In genomic region chr12:57893460-57894353, GRCh38 we compare ENCODE assay signal across 8 cellular contexts. TPM values are rescaled to one million over a fixed set of nuclear protein-coding genes. Genes with fewer than 3 reads are reported as not detected.
DNase-seq lines count a peak whose midpoint lies in the region; ATAC-seq, FAIRE-seq and TF ChIP-seq lines count a peak whose summit lies in the region.

No MANE protein-coding gene starts in this region.

- no peaks in the 10 kb centered on the region for H3K27me3 ChIP-seq in adipocyte (replicated peaks; ENCODE audit: control insufficient read depth, insufficient read depth, low read length)

- ATAC-seq in Right ventricle myocardium inferior (peak; percentile 83), GM21723 (IDR thresholded peaks at IDR 0.05; ENCODE audit: unreplicated experiment) (no peak), GM18520 (IDR thresholded peaks at IDR 0.05; ENCODE audit: unreplicated experiment) (no peak)
- ATAC-seq in stimulated activated effector memory CD8-positive, alpha-beta T cell treated with anti-CD3 and anti-CD28 coated beads, Interleukin-12 subunit alpha, Interleukin-12 subunit beta, amount 100 ng/mL, for 72 hours, result no peak

- no peak overlapping the region for H3K27ac Mint-ChIP-seq in stimulated activated effector memory CD8-positive, alpha-beta T cell treated with anti-CD3 and anti-CD28 coated beads, Interleukin-12 subunit alpha, Interleukin-12 subunit beta, amount 100 ng/mL, for 72 hours

- intact Hi-C loops in Right ventricle myocardium inferior (cut with DNase I), result loop anchor here (1.0 to 2.0 kb wide), 2 partner anchors 29 to 47 kb away; partner anchors contain the start of gene CTDSP2

- H3K4me3 ChIP-seq in AG04449 (ENCODE audit: low read depth, low read length) (peak overlapping the region; percentile 40), adipocyte (ENCODE audit: low read length) (peak overlapping the region; percentile 71)

- peaks cover 31% of the 10 kb centered on the region for H3K4me1 Mint-ChIP-seq in stimulated activated effector memory CD8-positive, alpha-beta T cell treated with anti-CD3 and anti-CD28 coated beads, Interleukin-12 subunit alpha, Interleukin-12 subunit beta, amount 100 ng/mL, for 72 hours

- H3K9me3 Mint-ChIP-seq in stimulated activated effector memory CD8-positive, alpha-beta T cell treated with anti-CD3 and anti-CD28 coated beads, Interleukin-12 subunit alpha, Interleukin-12 subunit beta, amount 100 ng/mL, for 72 hours, result no peaks in the 10 kb centered on the region

- DNase-seq in AG04449 (ENCODE audit: low read depth, low spot score) (peak; percentile 78), HTR-8/SVneo (ENCODE audit: insufficient read length, low spot score) (peak; percentile 57), adipocyte (ENCODE audit: low read depth) (peak; percentile 98), Right ventricle myocardium inferior (ENCODE audit: missing footprints) (peak; percentile 93), pons (ENCODE audit: low spot score) (peak; percentile 91)
- DNase-seq in stimulated activated effector memory CD8-positive, alpha-beta T cell treated with anti-CD3 and anti-CD28 coated beads, Interleukin-12 subunit alpha, Interleukin-12 subunit beta, amount 100 ng/mL, for 72 hours (ENCODE audit: low spot score in 2 of 2), result no peak

- TF ChIP-seq CTCF in AG04449 (IDR thresholded peaks at IDR 0.05; ENCODE audit: insufficient read depth, low read length, missing control alignments), result peak; percentile 14

- peaks cover 84% of the 10 kb centered on the region for H3K4me1 ChIP-seq in adipocyte (ENCODE audit: control insufficient read depth, insufficient read depth, low read length)

- H3K4me3 Mint-ChIP-seq in stimulated activated effector memory CD8-positive, alpha-beta T cell treated with anti-CD3 and anti-CD28 coated beads, Interleukin-12 subunit alpha, Interleukin-12 subunit beta, amount 100 ng/mL, for 72 hours, result no peak overlapping the region

- peak overlapping the region; percentile 90 for H3K9ac ChIP-seq in adipocyte (ENCODE audit: low read length)

- H3K9me3 ChIP-seq in adipocyte (ENCODE audit: control insufficient read depth, low read length), result no peaks in the 10 kb centered on the region

- CTCF ChIA-PET in AG04449 (lab: Yijun Ruan, JAX), result interaction anchor here (0.7 to 20.0 kb wide), 13 partner anchors 10 to 140 kb away, joined by 3 to 484 read pairs (median 6); partner anchors contain the start of genes CTDSP2 and TSFM

- no peaks in the 10 kb centered on the region for H3K36me3 Mint-ChIP-seq in stimulated activated effector memory CD8-positive, alpha-beta T cell treated with anti-CD3 and anti-CD28 coated beads, Interleukin-12 subunit alpha, Interleukin-12 subunit beta, amount 100 ng/mL, for 72 hours

- no peak for FAIRE-seq in HTR-8/SVneo (lab: Jason Lieb, UNC)

- POLR2A ChIA-PET in AG04449 (lab: Yijun Ruan, JAX), result interaction anchor here (1.0 to 4.5 kb wide), 4 partner anchors 29 to 142 kb away, joined by 3 to 82 read pairs (median 8); partner anchors contain the start of genes CDK4 and CTDSP2

- no peaks in the 10 kb centered on the region for H3K36me3 ChIP-seq in adipocyte (ENCODE audit: control insufficient read depth, insufficient read depth, low read length, severe bottlenecking)

RNA-seq across cellular contexts. Expression of gene CTDSP2, which starts 47.2 kb away (rescaled TPM):
- 105 TPM for total RNA-seq in Right ventricle myocardium inferior

RNA-seq across cellular contexts. Expression of gene ATP23, which starts 47.7 kb away (rescaled TPM):
- total RNA-seq in Right ventricle myocardium inferior, result 8.2 TPM

Comparison
In these comparisons a context has a peak if more than half of its experiments do, and no peak if none do; other contexts are left out.
1. DNase-seq: peak in AG04449 (single experiment), HTR-8/SVneo (single experiment), adipocyte (single experiment), Right ventricle myocardium inferior (single experiment) and pons (single experiment); none in stimulated activated effector memory CD8-positive, alpha-beta T cell treated with anti-CD3 and anti-CD28 coated beads, Interleukin-12 subunit alpha, Interleukin-12 subunit beta, amount 100 ng/mL, for 72 hours (0 of 2).